In the genomic region with DNA sequence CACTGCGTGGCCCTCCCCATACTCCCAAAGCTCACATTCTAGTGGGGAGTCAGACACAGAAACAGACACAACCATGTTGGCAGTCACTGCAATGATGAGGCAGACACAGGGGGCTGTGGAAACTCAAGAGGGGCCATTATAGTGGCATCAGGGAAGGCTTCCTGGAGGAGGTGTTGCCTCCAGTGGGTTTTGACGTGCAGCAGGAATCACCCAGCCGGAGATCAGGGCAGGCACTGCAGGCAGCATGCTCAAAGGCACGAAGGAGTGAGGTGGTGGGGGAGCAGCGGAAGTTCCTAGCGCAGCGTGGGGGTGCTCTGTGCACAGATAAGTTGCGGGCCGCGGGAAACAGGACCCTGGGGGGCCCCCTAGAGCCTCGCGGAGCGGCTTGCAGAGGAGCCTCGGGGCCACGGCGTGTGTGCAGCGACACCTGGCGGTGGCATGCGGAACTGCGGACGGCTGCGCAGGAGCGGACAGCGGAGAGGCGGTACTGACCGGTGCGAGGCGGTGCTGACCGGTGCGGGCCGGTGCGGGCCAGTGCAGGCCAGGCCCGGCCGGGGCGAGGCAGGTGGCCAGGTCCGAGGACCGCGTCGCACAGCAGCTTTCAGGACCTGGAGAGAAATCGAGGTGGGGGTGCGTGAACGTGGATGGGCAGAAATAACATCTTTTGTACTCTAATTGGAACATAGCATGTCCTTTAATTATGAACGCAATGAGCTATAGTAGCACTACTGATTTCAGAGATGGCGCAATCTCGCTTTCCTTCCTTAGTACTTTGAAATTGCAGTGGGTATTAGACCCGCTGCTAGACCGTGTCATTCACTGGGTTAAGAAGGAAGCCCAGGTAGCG, we compare ENCODE assay signal across 8 cellular contexts.
A peak's percentile ranks its signal among the peaks of the same experiment; 100 is the strongest.
DNase-seq lines count a peak whose midpoint lies in the region; ATAC-seq and TF ChIP-seq lines count a peak whose summit lies in the region.

No MANE protein-coding gene starts in this region.

- H3K36me3 Mint-ChIP-seq in naive B cell = peaks cover 0 to 7% of the 10 kb centered on the region in 2 donors

- POLR2A ChIA-PET in GM10248 (lab: Yijun Ruan, JAX) = no interaction called here

- no peak overlapping the region; the same call in 1 of the 2 replicates for H3K4me2 ChIP-seq in OCI-LY1 (ENCODE audit: low read length)

- peak overlapping the region in 6 of 8 donors; percentile 1 to 77 (median 42) for H3K4me3 Mint-ChIP-seq in naive B cell

- H4K20me1 ChIP-seq in OCI-LY1 (ENCODE audit: insufficient read depth, low read length) = no peaks in the 10 kb centered on the region

- no peak overlapping the region for H2AFZ ChIP-seq in OCI-LY1 (ENCODE audit: low read length)

- peak; percentile 70 for ATAC-seq in HG02759 (IDR thresholded peaks at IDR 0.05; ENCODE audit: unreplicated experiment)
- peak; percentile 84 to 88 for ATAC-seq in naive B cell (ENCODE audit: low read depth in 2 of 2)
- no peak for ATAC-seq in HG03571 (IDR thresholded peaks at IDR 0.05; ENCODE audit: unreplicated experiment)

- H3K27ac Mint-ChIP-seq in naive B cell = peak overlapping the region in 3 of 6 donors; percentile 28 to 80 (median 64)

- DNase-seq in GM10248 (ENCODE audit: extremely low spot score) (peak; percentile 86), activated T-cell treated with anti-CD3 and anti-CD28 coated beads for 24 hours (ENCODE audit: low read depth) (peak; percentile 67), epithelial cell of proximal tubule (ENCODE audit: low read depth) (no peak), naive B cell (peak; percentile 65)
- peak; percentile 42 to 68 for DNase-seq in stimulated activated CD8-positive, alpha-beta memory T cell treated with anti-CD3 and anti-CD28 coated beads, Interleukin-7, amount 100 ng/mL, for 4 hours (ENCODE audit: low read depth in 2 of 2)

- H3K36me3 ChIP-seq in OCI-LY1 (ENCODE audit: insufficient read depth, low read length) = no peaks in the 10 kb centered on the region

- peak; percentile 100 for TF ChIP-seq CTCF in GM10248 (IDR thresholded peaks at IDR 0.05; ENCODE audit: control extremely low read depth, extremely low read depth, low read depth, missing control alignments)
- peak; percentile 99 for TF ChIP-seq CTCF in OCI-LY1 (IDR thresholded peaks at IDR 0.05; ENCODE audit: low read length)
- peak; percentile 92 for TF ChIP-seq CTCF in epithelial cell of proximal tubule (conservative IDR thresholded peaks at IDR 0.05; ENCODE audit: low read depth, low read length)

- H3K4me1 ChIP-seq in OCI-LY1 (ENCODE audit: insufficient read depth, low read length, severe bottlenecking) = no peaks in the 10 kb centered on the region

- no peaks in the 10 kb centered on the region for H3K9me3 ChIP-seq in OCI-LY1 (ENCODE audit: low read length)

- H3K9ac ChIP-seq in OCI-LY1 (ENCODE audit: low read length) = no peak overlapping the region

- H3K27me3 ChIP-seq in OCI-LY1 (ENCODE audit: insufficient read depth, low read length) = no peaks in the 10 kb centered on the region; the same call in 1 of the 2 replicates

- H3K4me1 Mint-ChIP-seq in naive B cell = peaks cover 11 to 26% (median 20%) of the 10 kb centered on the region in 3 donors

- H3K4me3 ChIP-seq in OCI-LY1 (ENCODE audit: low read depth, low read length, poor library complexity, severe bottlenecking) (no peak overlapping the region), epithelial cell of proximal tubule (ENCODE audit: low read depth, low read length) (no peak overlapping the region)

- no peaks in the 10 kb centered on the region for H3K9me2 ChIP-seq in OCI-LY1 (ENCODE audit: low read depth, low read length)

- no peak overlapping the region for H3K27ac ChIP-seq in OCI-LY1 (ENCODE audit: low read depth, low read length, poor library complexity, severe bottlenecking)

- CTCF ChIA-PET in GM10248 (lab: Yijun Ruan, JAX) = interaction anchor here (1.0 to 9.4 kb wide), 19 partner anchors 7 to 559 kb away, joined by 3 to 155 read pairs (median 15); a partner anchor contains a TSS

- no peaks in the 10 kb centered on the region for H3K9me3 Mint-ChIP-seq in naive B cell

- no peaks in the 10 kb centered on the region for H3F3A ChIP-seq in OCI-LY1 (ENCODE audit: insufficient read depth, low read length)

- H3K27me3 Mint-ChIP-seq in naive B cell = peaks cover 40 to 89% (median 76%) of the 10 kb centered on the region in 3 donors

- no peaks in the 10 kb centered on the region for H3K79me2 ChIP-seq in OCI-LY1 (ENCODE audit: insufficient read depth, low read length)
